In genomic region chr7:27560706-27561235, GRCh38 we compare ENCODE assay signal across 17 cellular contexts.
A peak's percentile ranks its signal among the peaks of the same experiment; 100 is the strongest.
DNase-seq lines count a peak whose midpoint lies in the region; ATAC-seq, FAIRE-seq and TF ChIP-seq lines count a peak whose summit lies in the region.
"Had no signal": no experiment of that assay in that cellular context is flagged by ENCODE, and none has a peak within 500 bp of the region (broad histone marks: within the 10 kb centered on the region; RNA-seq: fewer than 3 reads in every experiment).

No MANE protein-coding gene starts in this region.

- H3K27me3 ChIP-seq in foreskin keratinocyte (no peaks in the 10 kb centered on the region), upper lobe of left lung (no peaks in the 10 kb centered on the region)
- H3K27me3 ChIP-seq: BLaER1 treated with 17β-estradiol and CSF1 and Interleukin-3, amounts not matched to agents 10 nM and 100 nM had no signal

- peak; percentile 98 for FAIRE-seq in H54 (lab: Jason Lieb, UNC)

- H3K4me1 Mint-ChIP-seq in activated naive CD8-positive, alpha-beta T cell treated with anti-CD3 and anti-CD28 coated beads, Interleukin-2, amount 50 U/mL, for 24 hours: no peaks in the 10 kb centered on the region
- H3K4me1 Mint-ChIP-seq: immature natural killer cell; stimulated activated naive B cell treated with anti-CD40 and anti-IgM and Interleukin-4, amounts not matched to agents 10 μg/mL and 1 μg/mL and 100 μg/mL, for 72 hours had no signal

- H3K9me3 ChIP-seq in upper lobe of left lung: no peaks in the 10 kb centered on the region

- H3K27ac Mint-ChIP-seq in activated naive CD8-positive, alpha-beta T cell treated with anti-CD3 and anti-CD28 coated beads, Interleukin-2, amount 50 U/mL, for 24 hours: no peak overlapping the region
- H3K27ac Mint-ChIP-seq: activated T-cell treated with anti-CD3 and anti-CD28 coated beads, Interleukin-2, amount 50 U/mL, for 72 hours; immature natural killer cell; progenitor cell of endocrine pancreas; stimulated activated naive B cell treated with anti-CD40 and anti-IgM and Interleukin-4, amounts not matched to agents 10 μg/mL and 1 μg/mL and 100 μg/mL, for 72 hours had no signal

- no peak overlapping the region for H3K4me3 ChIP-seq in upper lobe of left lung
- H3K4me3 ChIP-seq: BLaER1 treated with 17β-estradiol and CSF1 and Interleukin-3, amounts not matched to agents 10 nM and 100 nM had no signal

- TF ChIP-seq EP300 in upper lobe of left lung (IDR thresholded peaks at IDR 0.05): no peak

- in situ Hi-C loops in ACHN (cut with HindIII; ENCODE audit: low pct_ligation_motif_present, low pct_unique_long_range_greater_than_20kb, low sequenced_read_pairs): no loop called here

- no peaks in the 10 kb centered on the region for H3K36me3 ChIP-seq in upper lobe of left lung

- TF ChIP-seq CTCF in foreskin keratinocyte (conservative IDR thresholded peaks at IDR 0.05): no peak
- TF ChIP-seq CTCF in upper lobe of left lung (IDR thresholded peaks at IDR 0.05): no peak

- H3K4me3 Mint-ChIP-seq in activated naive CD8-positive, alpha-beta T cell treated with anti-CD3 and anti-CD28 coated beads, Interleukin-2, amount 50 U/mL, for 24 hours: no peak overlapping the region
- H3K4me3 Mint-ChIP-seq: activated T-cell treated with anti-CD3 and anti-CD28 coated beads, Interleukin-2, amount 50 U/mL, for 72 hours; immature natural killer cell; stimulated activated naive B cell treated with anti-CD40 and anti-IgM and Interleukin-4, amounts not matched to agents 10 μg/mL and 1 μg/mL and 100 μg/mL, for 72 hours had no signal

- no peaks in the 10 kb centered on the region for H3K27me3 Mint-ChIP-seq in activated naive CD8-positive, alpha-beta T cell treated with anti-CD3 and anti-CD28 coated beads, Interleukin-2, amount 50 U/mL, for 24 hours
- H3K27me3 Mint-ChIP-seq: progenitor cell of endocrine pancreas; stimulated activated naive B cell treated with anti-CD40 and anti-IgM and Interleukin-4, amounts not matched to agents 10 μg/mL and 1 μg/mL and 100 μg/mL, for 72 hours had no signal

- H3K9me3 Mint-ChIP-seq in activated naive CD8-positive, alpha-beta T cell treated with anti-CD3 and anti-CD28 coated beads, Interleukin-2, amount 50 U/mL, for 24 hours: peaks cover 11% of the 10 kb centered on the region

- H3K4me1 ChIP-seq in foreskin keratinocyte: peaks cover under 1% of the 10 kb centered on the region
- H3K4me1 ChIP-seq in upper lobe of left lung: no peaks in the 10 kb centered on the region

- DNase-seq in ACHN (peak; percentile 10), H54 (ENCODE audit: insufficient read length, low spot score) (no peak), amniotic epithelial cell (ENCODE audit: low read depth) (peak; percentile 87), foreskin keratinocyte (peak; percentile 54 to 75), hypothalamus (lab: John Stamatoyannopoulos, UW) (no peak), amygdala (lab: John Stamatoyannopoulos, UW) (no peak), upper lobe of left lung (no peak)
- no peak for DNase-seq in activated naive CD8-positive, alpha-beta T cell treated with anti-CD3 and anti-CD28 coated beads, Interleukin-2, amount 50 U/mL, for 24 hours
- DNase-seq: activated CD4-positive, alpha-beta T cell treated with anti-CD3 and anti-CD28 coated beads for 4 hours; activated T-cell treated with anti-CD3 and anti-CD28 coated beads, Interleukin-2, amount 50 U/mL, for 72 hours; immature natural killer cell; Kasumi-1; NCI-H2081 treated with DMSO at 0.1 percent for 48 hours; stimulated activated CD4-positive, alpha-beta T cell treated with anti-CD3 and anti-CD28 coated beads, Interleukin-4, amount 100 ng/mL, for 1 hour; stimulated activated naive B cell treated with anti-CD40 and anti-IgM and Interleukin-4, amounts not matched to agents 10 μg/mL and 1 μg/mL and 100 μg/mL, for 72 hours had no signal

- ATAC-seq in foreskin keratinocyte: peak; percentile 79
- ATAC-seq in upper lobe of left lung (ENCODE audit: low FRiP score in 2 of 2): no peak
- no peak for ATAC-seq in activated naive CD8-positive, alpha-beta T cell treated with anti-CD3 and anti-CD28 coated beads, Interleukin-2, amount 50 U/mL, for 24 hours
- ATAC-seq: activated T-cell treated with anti-CD3 and anti-CD28 coated beads, Interleukin-2, amount 50 U/mL, for 72 hours; stimulated activated naive B cell treated with anti-CD40 and anti-IgM and Interleukin-4, amounts not matched to agents 10 μg/mL and 1 μg/mL and 100 μg/mL, for 72 hours had no signal

- TF ChIP-seq POLR2A in H54 (IDR thresholded peaks at IDR 0.05; ENCODE audit: low read depth, low read length): no peak
- no peak for TF ChIP-seq POLR2A in upper lobe of left lung (IDR thresholded peaks at IDR 0.05)

- peaks cover 12% of the 10 kb centered on the region for H3K36me3 Mint-ChIP-seq in activated naive CD8-positive, alpha-beta T cell treated with anti-CD3 and anti-CD28 coated beads, Interleukin-2, amount 50 U/mL, for 24 hours (ENCODE audit: low read depth)

- H3K27ac ChIP-seq in foreskin keratinocyte (no peak overlapping the region), upper lobe of left lung (no peak overlapping the region)
- H3K27ac ChIP-seq: BLaER1 treated with 17β-estradiol and CSF1 and Interleukin-3, amounts not matched to agents 10 nM and 100 nM had no signal

Comparison
In these comparisons a context has a peak if more than half of its experiments do, and no peak if none do; other contexts are left out.
1. DNase-seq: peak in ACHN (single experiment), amniotic epithelial cell (single experiment) and foreskin keratinocyte (2 of 2); none in H54 (single experiment), hypothalamus (0 of 51), amygdala (0 of 56), upper lobe of left lung (0 of 2) and activated naive CD8-positive, alpha-beta T cell treated with anti-CD3 and anti-CD28 coated beads, Interleukin-2, amount 50 U/mL, for 24 hours (single experiment).